ENCODE assay signal across 15 cellular contexts in genomic region chr1:52102336-52103013, GRCh38.
DNase-seq lines count a peak whose midpoint lies in the region; ATAC-seq and TF ChIP-seq lines count a peak whose summit lies in the region.
"Had no signal": no experiment of that assay in that cellular context is flagged by ENCODE, and none has a peak within 500 bp of the region (broad histone marks: within the 10 kb centered on the region; RNA-seq: fewer than 3 reads in every experiment).

No MANE protein-coding gene starts in this region.

- no peaks in the 10 kb centered on the region for H3K36me3 ChIP-seq in WERI-Rb-1
- H3K36me3 ChIP-seq: BLaER1 treated with 17β-estradiol and CSF1 and Interleukin-3, amounts not matched to agents 10 nM and 100 nM; right lobe of liver; uterus had no signal

- H3K4me3 ChIP-seq in WERI-Rb-1 (ENCODE audit: low read depth, low read length): no peak overlapping the region
- H3K4me3 ChIP-seq: BLaER1 treated with 17β-estradiol and CSF1 and Interleukin-3, amounts not matched to agents 10 nM and 100 nM; right lobe of liver; uterus had no signal

- H3K27ac ChIP-seq in WERI-Rb-1: no peak overlapping the region
- H3K27ac ChIP-seq: BLaER1 treated with 17β-estradiol and CSF1 and Interleukin-3, amounts not matched to agents 10 nM and 100 nM; right lobe of liver; uterus had no signal

- H3K9me3 ChIP-seq in WERI-Rb-1 (ENCODE audit: severe bottlenecking): no peaks in the 10 kb centered on the region
- H3K9me3 ChIP-seq: BLaER1 treated with 17β-estradiol and CSF1 and Interleukin-3, amounts not matched to agents 10 nM and 100 nM; right lobe of liver; uterus had no signal

- ATAC-seq in GM18867 (IDR thresholded peaks at IDR 0.05; ENCODE audit: unreplicated experiment): peak; percentile 56
- peak; percentile 67 for ATAC-seq in GM21528 (IDR thresholded peaks at IDR 0.05; ENCODE audit: low FRiP score, unreplicated experiment)
- peak; percentile 57 for ATAC-seq in HG03457 (IDR thresholded peaks at IDR 0.05; ENCODE audit: unreplicated experiment)
- no peak for ATAC-seq in HG03159 (IDR thresholded peaks at IDR 0.05; ENCODE audit: unreplicated experiment)
- ATAC-seq: right lobe of liver had no signal

- H3K27me3 ChIP-seq in WERI-Rb-1 (ENCODE audit: insufficient read depth, low read depth, severe bottlenecking): no peaks in the 10 kb centered on the region
- H3K27me3 ChIP-seq: BLaER1 treated with 17β-estradiol and CSF1 and Interleukin-3, amounts not matched to agents 10 nM and 100 nM; right lobe of liver; uterus had no signal

- TF ChIP-seq CTCF in WERI-Rb-1 (IDR thresholded peaks at IDR 0.05; ENCODE audit: low read depth, low read length): no peak

- DNase-seq in iris pigment epithelial cell (ENCODE audit: low read depth): peak; percentile 49
- DNase-seq in WERI-Rb-1: no peak
- no peak for DNase-seq in T-helper 9 cell
- DNase-seq: activated naive CD4-positive, alpha-beta T cell treated with anti-CD3 and anti-CD28 coated beads, Interleukin-2, amount 10 ng/mL, durations not matched to agents 7 days and 5 days; DMS79; immature natural killer cell; mesendoderm; right lobe of liver; stimulated activated CD4-positive, alpha-beta T cell treated with anti-CD3 and anti-CD28 coated beads, Interleukin-4, amount 100 ng/mL, for 1 hour; uterus had no signal
